In the genomic region with DNA sequence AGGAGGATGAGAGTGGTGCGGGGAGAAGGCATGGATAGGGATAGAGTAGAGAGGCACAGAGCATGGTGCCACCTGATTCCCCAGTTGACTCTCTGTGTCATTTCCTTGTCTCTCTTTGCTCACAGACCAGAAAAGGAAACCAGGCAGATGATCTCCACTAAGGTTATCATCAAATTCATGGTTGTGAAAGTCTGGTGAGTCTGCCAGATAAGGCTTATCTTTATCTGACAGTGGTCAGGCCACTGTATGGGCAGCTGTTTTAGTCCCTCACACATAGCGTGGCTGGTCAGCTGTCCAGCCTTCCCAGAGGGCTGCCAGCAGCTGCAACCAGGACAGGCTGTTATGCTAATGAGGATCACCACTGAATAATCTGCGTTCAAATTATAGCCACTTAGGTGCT, we compare ENCODE assay signal across 1 cellular context.
TF ChIP-seq lines count a peak whose summit lies in the region.

No MANE protein-coding gene starts in this region.

TF ChIP-seq in K562, 482 proteins besides CTCF, POLR2A, EP300 and RAD21 (continued from another document and continues in another):
- TF ChIP-seq FOXM1 (IDR thresholded peaks at IDR 0.05; ENCODE audit: low read depth): peak; percentile 90
- no peak for TF ChIP-seq FOXM1 (CRISPR knock-in tag; IDR thresholded peaks at IDR 0.05; ENCODE audit: low read depth)
- TF ChIP-seq ZNF212 (CRISPR knock-in tag; IDR thresholded peaks at IDR 0.05): no peak
- TF ChIP-seq HDAC2 (IDR thresholded peaks at IDR 0.05): no peak
- TF ChIP-seq ZNF436 (CRISPR knock-in tag; IDR thresholded peaks at IDR 0.05): no peak
- TF ChIP-seq SIX5 (IDR thresholded peaks at IDR 0.05; ENCODE audit: borderline replicate concordance in 1 of 2, insufficient read depth in 1 of 2, low read depth in 1 of 2, low read length in 2 of 2): no peak
- TF ChIP-seq PRPF4 (IDR thresholded peaks at IDR 0.05; ENCODE audit: insufficient read depth, low read depth, low read length, poor library complexity, severe bottlenecking): no peak
- no peak for TF ChIP-seq CHD2 (IDR thresholded peaks at IDR 0.05; ENCODE audit: low read depth, low read length)
- TF ChIP-seq NR0B1 (IDR thresholded peaks at IDR 0.05; ENCODE audit: partially characterized antibody): no peak
- TF ChIP-seq LARP7 (IDR thresholded peaks at IDR 0.05): no peak
- peak; percentile 68; the same call in 1 of the 2 replicates for TF ChIP-seq DMBX1 (CRISPR knock-in tag; IDR thresholded peaks at IDR 0.05; ENCODE audit: borderline replicate concordance)
- no peak for TF ChIP-seq CHCHD3 (CRISPR knock-in tag; IDR thresholded peaks at IDR 0.05)
- peak; percentile 64 for TF ChIP-seq HDAC3 (IDR thresholded peaks at IDR 0.05; ENCODE audit: borderline replicate concordance, partially characterized antibody)
- 0 out of 2 replicates have a peak, but pooled peaks have one; percentile 33 for TF ChIP-seq ZBTB17 (CRISPR knock-in tag; IDR thresholded peaks at IDR 0.05)
- no peak for TF ChIP-seq WHSC1 (IDR thresholded peaks at IDR 0.05; ENCODE audit: low read length)
- TF ChIP-seq NCOA2 (IDR thresholded peaks at IDR 0.05; ENCODE audit: partially characterized antibody in 2 of 2): no peak
- TF ChIP-seq TAF9B (IDR thresholded peaks at IDR 0.05; ENCODE audit: partially characterized antibody): peak; percentile 29
- peak; percentile 68; the same call in 1 of the 2 replicates for TF ChIP-seq BHLHE40 (IDR thresholded peaks at IDR 0.05; ENCODE audit: low read length)
- no peak for TF ChIP-seq PCBP2 (IDR thresholded peaks at IDR 0.05; ENCODE audit: low read depth, low read length, poor library complexity, severe bottlenecking)
- no peak for TF ChIP-seq BRF2 (IDR thresholded peaks at IDR 0.05; ENCODE audit: borderline replicate concordance, insufficient read depth, insufficient read length)
- no peak for TF ChIP-seq ZNF133 (CRISPR knock-in tag; IDR thresholded peaks at IDR 0.05)
- no peak for TF ChIP-seq ZNF655 (CRISPR knock-in tag; IDR thresholded peaks at IDR 0.05)
- TF ChIP-seq NFIC (IDR thresholded peaks at IDR 0.05): peak; percentile 80
- TF ChIP-seq, protein P1, sequence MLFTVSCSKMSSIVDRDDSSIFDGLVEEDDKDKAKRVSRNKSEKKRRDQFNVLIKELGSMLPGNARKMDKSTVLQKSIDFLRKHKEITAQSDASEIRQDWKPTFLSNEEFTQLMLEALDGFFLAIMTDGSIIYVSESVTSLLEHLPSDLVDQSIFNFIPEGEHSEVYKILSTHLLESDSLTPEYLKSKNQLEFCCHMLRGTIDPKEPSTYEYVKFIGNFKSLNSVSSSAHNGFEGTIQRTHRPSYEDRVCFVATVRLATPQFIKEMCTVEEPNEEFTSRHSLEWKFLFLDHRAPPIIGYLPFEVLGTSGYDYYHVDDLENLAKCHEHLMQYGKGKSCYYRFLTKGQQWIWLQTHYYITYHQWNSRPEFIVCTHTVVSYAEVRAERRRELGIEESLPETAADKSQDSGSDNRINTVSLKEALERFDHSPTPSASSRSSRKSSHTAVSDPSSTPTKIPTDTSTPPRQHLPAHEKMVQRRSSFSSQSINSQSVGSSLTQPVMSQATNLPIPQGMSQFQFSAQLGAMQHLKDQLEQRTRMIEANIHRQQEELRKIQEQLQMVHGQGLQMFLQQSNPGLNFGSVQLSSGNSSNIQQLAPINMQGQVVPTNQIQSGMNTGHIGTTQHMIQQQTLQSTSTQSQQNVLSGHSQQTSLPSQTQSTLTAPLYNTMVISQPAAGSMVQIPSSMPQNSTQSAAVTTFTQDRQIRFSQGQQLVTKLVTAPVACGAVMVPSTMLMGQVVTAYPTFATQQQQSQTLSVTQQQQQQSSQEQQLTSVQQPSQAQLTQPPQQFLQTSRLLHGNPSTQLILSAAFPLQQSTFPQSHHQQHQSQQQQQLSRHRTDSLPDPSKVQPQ (CRISPR knock-in tag; IDR thresholded peaks at IDR 0.05; ENCODE audit: borderline replicate concordance): no peak
- TF ChIP-seq ZZZ3 (IDR thresholded peaks at IDR 0.05): no peak
- TF ChIP-seq ZNF239 (CRISPR knock-in tag; IDR thresholded peaks at IDR 0.05): 0 out of 2 replicates have a peak, but pooled peaks have one; percentile 61
- TF ChIP-seq CEBPB (tag; IDR thresholded peaks at IDR 0.05): no peak
- no peak for TF ChIP-seq STAT6 (CRISPR knock-in tag; IDR thresholded peaks at IDR 0.05)
- TF ChIP-seq, protein P2, sequence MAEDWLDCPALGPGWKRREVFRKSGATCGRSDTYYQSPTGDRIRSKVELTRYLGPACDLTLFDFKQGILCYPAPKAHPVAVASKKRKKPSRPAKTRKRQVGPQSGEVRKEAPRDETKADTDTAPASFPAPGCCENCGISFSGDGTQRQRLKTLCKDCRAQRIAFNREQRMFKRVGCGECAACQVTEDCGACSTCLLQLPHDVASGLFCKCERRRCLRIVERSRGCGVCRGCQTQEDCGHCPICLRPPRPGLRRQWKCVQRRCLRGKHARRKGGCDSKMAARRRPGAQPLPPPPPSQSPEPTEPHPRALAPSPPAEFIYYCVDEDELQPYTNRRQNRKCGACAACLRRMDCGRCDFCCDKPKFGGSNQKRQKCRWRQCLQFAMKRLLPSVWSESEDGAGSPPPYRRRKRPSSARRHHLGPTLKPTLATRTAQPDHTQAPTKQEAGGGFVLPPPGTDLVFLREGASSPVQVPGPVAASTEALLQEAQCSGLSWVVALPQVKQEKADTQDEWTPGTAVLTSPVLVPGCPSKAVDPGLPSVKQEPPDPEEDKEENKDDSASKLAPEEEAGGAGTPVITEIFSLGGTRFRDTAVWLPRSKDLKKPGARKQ (CRISPR knock-in tag; IDR thresholded peaks at IDR 0.05): no peak
- 0 out of 2 replicates have a peak, but pooled peaks have one; percentile 25 for TF ChIP-seq ZNF79 (CRISPR knock-in tag; IDR thresholded peaks at IDR 0.05; ENCODE audit: low read depth)
- TF ChIP-seq ZNF589 (CRISPR knock-in tag; IDR thresholded peaks at IDR 0.05; ENCODE audit: low read depth): peak; percentile 99
- peak; percentile 76; the same call in 1 of the 2 replicates for TF ChIP-seq SMAD3 (CRISPR knock-in tag; conservative IDR thresholded peaks at IDR 0.05)
- TF ChIP-seq ZNF311 (CRISPR knock-in tag; IDR thresholded peaks at IDR 0.05): no peak
- no peak for TF ChIP-seq U2AF2 (optimal IDR thresholded peaks at IDR 0.05; ENCODE audit: low read depth, low read length)
- no peak for TF ChIP-seq ZNF695 (CRISPR knock-in tag; IDR thresholded peaks at IDR 0.05)
- no peak for TF ChIP-seq MCM2 (IDR thresholded peaks at IDR 0.05; ENCODE audit: low read depth)
- no peak for TF ChIP-seq RBM39 (optimal IDR thresholded peaks at IDR 0.05; ENCODE audit: low read depth, low read length)
- TF ChIP-seq KLF6 (CRISPR knock-in tag; IDR thresholded peaks at IDR 0.05; ENCODE audit: borderline replicate concordance): peak; percentile 31; the same call in 1 of the 2 replicates
- TF ChIP-seq PCBP1 (IDR thresholded peaks at IDR 0.05; ENCODE audit: low read depth, low read length, poor library complexity, severe bottlenecking): no peak
- no peak for TF ChIP-seq ZNF280B (CRISPR knock-in tag; IDR thresholded peaks at IDR 0.05)
- TF ChIP-seq IRF9 (tag; IDR thresholded peaks at IDR 0.05): no peak
- no peak for TF ChIP-seq JUND (IDR thresholded peaks at IDR 0.05; ENCODE audit: borderline replicate concordance, low read depth, low read length)
- no peak; the same call in 2 of the 3 replicates for TF ChIP-seq JUND (tag; IDR thresholded peaks at IDR 0.05; ENCODE audit: borderline replicate concordance, low read depth, low read length)
- no peak for TF ChIP-seq FOXJ2 (tag; IDR thresholded peaks at IDR 0.05)
- TF ChIP-seq ZNF551 (CRISPR knock-in tag; IDR thresholded peaks at IDR 0.05): no peak
- peak; percentile 89 for TF ChIP-seq NCOR1 (IDR thresholded peaks at IDR 0.05)
- TF ChIP-seq ZBTB26 (CRISPR knock-in tag; IDR thresholded peaks at IDR 0.05): no peak
- peak; percentile 47; the same call in 1 of the 2 replicates for TF ChIP-seq PYGO2 (tag; IDR thresholded peaks at IDR 0.05)
- TF ChIP-seq ZNF696 (CRISPR knock-in tag; conservative IDR thresholded peaks at IDR 0.05): no peak
